ENCODE assay signal across 8 cellular contexts in the genomic region with DNA sequence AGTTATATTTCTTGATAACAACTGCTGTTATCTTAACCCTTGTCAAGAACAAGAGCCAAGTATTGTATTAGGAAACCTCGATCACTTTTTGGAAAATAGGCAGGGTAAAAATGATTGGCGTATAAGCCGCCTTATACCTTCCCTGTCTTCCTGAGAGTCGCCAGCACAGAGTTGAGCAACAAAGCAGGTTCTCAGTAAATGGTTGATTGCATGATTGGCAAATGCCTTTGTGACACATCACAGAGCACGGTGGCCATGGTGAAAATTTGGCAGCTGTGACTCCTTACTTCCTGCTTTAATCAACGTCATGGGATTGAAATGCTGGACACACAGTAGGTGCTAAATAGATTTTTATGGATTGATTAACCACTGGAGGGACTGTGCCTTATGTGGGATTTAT. TPM values are rescaled to one million over a fixed set of nuclear protein-coding genes. Genes with fewer than 3 reads are reported as not detected.
DNase-seq lines count a peak whose midpoint lies in the region; ATAC-seq and TF ChIP-seq lines count a peak whose summit lies in the region.

No MANE protein-coding gene starts in this region.

- H3K4me3 Mint-ChIP-seq in activated naive CD8-positive, alpha-beta T cell treated with anti-CD3 and anti-CD28 coated beads, Interleukin-2, amount 50 U/mL, for 24 hours, result peak overlapping the region; percentile 59
- H3K4me3 Mint-ChIP-seq in WTC11, result no peak overlapping the region

- H3K27ac Mint-ChIP-seq in activated naive CD8-positive, alpha-beta T cell treated with anti-CD3 and anti-CD28 coated beads, Interleukin-2, amount 50 U/mL, for 24 hours, result peak overlapping the region; percentile 81
- no peak overlapping the region; the same call in 1 of the 2 replicates for H3K27ac Mint-ChIP-seq in WTC11

- ATAC-seq in left cardiac atrium, result no peak
- no peak for ATAC-seq in left ventricle myocardium superior
- peak; percentile 22 for ATAC-seq in activated naive CD8-positive, alpha-beta T cell treated with anti-CD3 and anti-CD28 coated beads, Interleukin-2, amount 50 U/mL, for 24 hours
- ATAC-seq in mucosa of descending colon, result peak; percentile 69
- ATAC-seq in HG03025 (IDR thresholded peaks at IDR 0.05; ENCODE audit: low FRiP score, unreplicated experiment), result no peak
- no peak for ATAC-seq in WTC11
- ATAC-seq in GM19324 (IDR thresholded peaks at IDR 0.05; ENCODE audit: low FRiP score, unreplicated experiment), result no peak

- TF ChIP-seq CTCF in mucosa of descending colon (IDR thresholded peaks at IDR 0.05) (no peak), WTC11 (IDR thresholded peaks at IDR 0.05) (no peak)

- CTCF ChIA-PET in WTC11 (lab: Charles Lee), result no interaction called here

- no peaks in the 10 kb centered on the region for H3K9me3 ChIP-seq in mucosa of descending colon

- intact Hi-C loops in left cardiac atrium (cut with DNase I) (no loop called here), left ventricle myocardium superior (cut with micrococcal nuclease) (no loop called here), mucosa of descending colon (cut with DNase I, micrococcal nuclease) (no loop called here)

- H3K4me1 Mint-ChIP-seq in activated naive CD8-positive, alpha-beta T cell treated with anti-CD3 and anti-CD28 coated beads, Interleukin-2, amount 50 U/mL, for 24 hours, result peaks cover 22% of the 10 kb centered on the region
- peaks cover 17% of the 10 kb centered on the region for H3K4me1 Mint-ChIP-seq in WTC11

- peaks cover 36% of the 10 kb centered on the region for H3K27me3 Mint-ChIP-seq in activated naive CD8-positive, alpha-beta T cell treated with anti-CD3 and anti-CD28 coated beads, Interleukin-2, amount 50 U/mL, for 24 hours
- peaks cover 47% of the 10 kb centered on the region for H3K27me3 Mint-ChIP-seq in WTC11 (ENCODE audit: low read depth)

- H3K36me3 Mint-ChIP-seq in activated naive CD8-positive, alpha-beta T cell treated with anti-CD3 and anti-CD28 coated beads, Interleukin-2, amount 50 U/mL, for 24 hours (ENCODE audit: low read depth), result no peaks in the 10 kb centered on the region
- H3K36me3 Mint-ChIP-seq in WTC11, result no peaks in the 10 kb centered on the region

- no peaks in the 10 kb centered on the region for H3K36me3 ChIP-seq in mucosa of descending colon (ENCODE audit: low read depth)

- POLR2A ChIA-PET in WTC11 (lab: Charles Lee), result no interaction called here

- H3K9me3 Mint-ChIP-seq in activated naive CD8-positive, alpha-beta T cell treated with anti-CD3 and anti-CD28 coated beads, Interleukin-2, amount 50 U/mL, for 24 hours, result no peaks in the 10 kb centered on the region
- H3K9me3 Mint-ChIP-seq in WTC11, result no peaks in the 10 kb centered on the region

- peaks cover 2% of the 10 kb centered on the region for H3K4me1 ChIP-seq in mucosa of descending colon (ENCODE audit: low read depth)

- DNase-seq in left cardiac atrium (peak; percentile 68), left ventricle myocardium superior (no peak), NCI-H2081 treated with DMSO at 0.1 percent for 48 hours (lab: John Stamatoyannopoulos, UW) (peak; percentile 72), mucosa of descending colon (peak in 2 of 3 donors; percentile 17 to 59), WTC11 (ENCODE audit: low spot score) (no peak)
- peak; percentile 20 for DNase-seq in activated naive CD8-positive, alpha-beta T cell treated with anti-CD3 and anti-CD28 coated beads, Interleukin-2, amount 50 U/mL, for 24 hours

- no peak overlapping the region for H3K4me3 ChIP-seq in mucosa of descending colon

TF ChIP-seq in WTC11, 78 proteins besides CTCF, POLR2A, EP300 and RAD21:
- TF ChIP-seq OVOL2 (CRISPR knock-in tag; IDR thresholded peaks at IDR 0.05; ENCODE audit: borderline replicate concordance) (no peak), NR1H2 (CRISPR knock-in tag; IDR thresholded peaks at IDR 0.05) (no peak), NR3C1 (CRISPR knock-in tag; conservative IDR thresholded peaks at IDR 0.05; ENCODE audit: low read depth) (no peak), SMAD3 (CRISPR knock-in tag; IDR thresholded peaks at IDR 0.05; ENCODE audit: borderline replicate concordance) (no peak), MYBL2 (CRISPR knock-in tag; IDR thresholded peaks at IDR 0.05) (no peak), GTF2I (CRISPR knock-in tag; conservative IDR thresholded peaks at IDR 0.05) (no peak), GABPB1 (CRISPR knock-in tag; IDR thresholded peaks at IDR 0.05) (no peak), CREB1 (CRISPR knock-in tag; IDR thresholded peaks at IDR 0.05) (no peak), TP53 (CRISPR knock-in tag; IDR thresholded peaks at IDR 0.05) (no peak), ZNF121 (CRISPR knock-in tag; IDR thresholded peaks at IDR 0.05) (no peak), ZNF512 (CRISPR knock-in tag; IDR thresholded peaks at IDR 0.05; ENCODE audit: borderline replicate concordance) (no peak)

RNA-seq across cellular contexts. Expression of gene KLHL29, which starts 3.9 kb away (rescaled TPM):
- total RNA-seq in left cardiac atrium (1 to 10 TPM; 1.3 to 3.3 TPM), left ventricle myocardium superior (0.69 TPM), mucosa of descending colon (10 to 100 TPM in 1 of 3 donors, 1 to 10 TPM in 2; 2.6 to 13.0 (median 5.5) TPM), WTC11 (2021) (6.8 to 7.3 TPM (median 7.1 TPM) in 3 replicates)

Comparison
In these comparisons a context has a peak if more than half of its experiments do, and no peak if none do; other contexts are left out.
1. DNase-seq: peak in left cardiac atrium (single experiment), NCI-H2081 treated with DMSO at 0.1 percent for 48 hours (single experiment), activated naive CD8-positive, alpha-beta T cell treated with anti-CD3 and anti-CD28 coated beads, Interleukin-2, amount 50 U/mL, for 24 hours (single experiment) and mucosa of descending colon (2 of 3); none in left ventricle myocardium superior (single experiment) and WTC11 (single experiment).
2. ATAC-seq: peak in activated naive CD8-positive, alpha-beta T cell treated with anti-CD3 and anti-CD28 coated beads, Interleukin-2, amount 50 U/mL, for 24 hours (single experiment) and mucosa of descending colon (single experiment); none in left cardiac atrium (0 of 2), left ventricle myocardium superior (single experiment), HG03025 (single experiment), WTC11 (single experiment) and GM19324 (single experiment).